ENCODE assay signal across 10 cellular contexts in genomic region chr10:100569687-100570517, GRCh38. TPM values are rescaled to one million over a fixed set of nuclear protein-coding genes. Genes with fewer than 3 reads are reported as not detected.
DNase-seq lines count a peak whose midpoint lies in the region; ATAC-seq, FAIRE-seq and TF ChIP-seq lines count a peak whose summit lies in the region.
"Had no signal": no experiment of that assay in that cellular context is flagged by ENCODE, and none has a peak within 500 bp of the region (broad histone marks: within the 10 kb centered on the region; RNA-seq: fewer than 3 reads in every experiment).

No MANE protein-coding gene starts in this region.

- in situ Hi-C loops in HepG2 (cut with HindIII; ENCODE audit: extremely low pct_ligation_motif_present, low pct_unique_long_range_greater_than_20kb) = no loop called here

- no peak overlapping the region for H2AFZ ChIP-seq in HepG2 (ENCODE audit: low read length)

- POLR2A ChIA-PET in HepG2 (lab: Yijun Ruan, JAX) (interaction anchor here (0.7 to 1.9 kb wide), 5 partner anchors 15 to 308 kb away, joined by 3 to 22 read pairs (median 6); partner anchors contain the start of gene HIF1AN), WTC11 (lab: Charles Lee) (interaction anchor here (0.5 to 1.3 kb wide), 5 partner anchors 16 to 309 kb away, joined by 3 to 7 read pairs (median 4); partner anchors contain the start of gene HIF1AN)

- TF ChIP-seq CTCF in HepG2 (CRISPR knock-in tag; IDR thresholded peaks at IDR 0.05) (peak; percentile 70), right lobe of liver (IDR thresholded peaks at IDR 0.05) (no peak), WTC11 (IDR thresholded peaks at IDR 0.05) (no peak; the same call in 1 of the 2 replicates), lower lobe of right lung (IDR thresholded peaks at IDR 0.05) (no peak)

- no peaks in the 10 kb centered on the region for H3K9me3 Mint-ChIP-seq in WTC11

- H3K4me1 Mint-ChIP-seq in WTC11 = no peaks in the 10 kb centered on the region
- H3K4me1 Mint-ChIP-seq: IgD-negative memory B cell had no signal

- peak overlapping the region; percentile 86 for H3K4me2 ChIP-seq in HepG2 (ENCODE audit: low read depth, low read length)

- BruUV-seq in HepG2 (replicated peaks; lab: Mats Ljungman, UMichigan) = no TSS peak

- H3K27me3 Mint-ChIP-seq in WTC11 (ENCODE audit: low read depth) = peaks cover 34% of the 10 kb centered on the region

- CTCF ChIA-PET in HepG2 (lab: Yijun Ruan, JAX; ENCODE audit: low intra/inter-chr PET ratio, low total read pairs) = interaction anchor here (1.1 kb wide), 1 partner anchor 307 kb away, joined by 3 read pairs; no protein-coding TSS in a partner anchor
- CTCF ChIA-PET in WTC11 (lab: Charles Lee) = interaction anchor here (0.6 to 4.5 kb wide), 70 partner anchors 9 to 448 kb away, joined by 3 to 85 read pairs (median 5); partner anchors contain the start of genes HIF1AN, PAX2, SEMA4G and SLF2

- peak overlapping the region; percentile 31; the same call in 1 of the 2 replicates for H3K9ac ChIP-seq in HepG2 (ENCODE audit: insufficient read depth, low read depth, low read length)

- no peaks in the 10 kb centered on the region for H3K36me3 Mint-ChIP-seq in WTC11
- H3K36me3 Mint-ChIP-seq: IgD-negative memory B cell had no signal

- H3K27me3 ChIP-seq in HepG2 (ENCODE audit: control insufficient read depth in 1 of 2, insufficient read depth in 2 of 2, low read length in 2 of 2) = peaks cover 2 to 36% of the 10 kb centered on the region in 2 experiments; a peak in 4 of 5 replicates
- no peaks in the 10 kb centered on the region for H3K27me3 ChIP-seq in right lobe of liver
- peaks cover 74% of the 10 kb centered on the region for H3K27me3 ChIP-seq in lower lobe of right lung (ENCODE audit: low read depth)

- H3K36me3 ChIP-seq in HepG2 (replicated peaks in 1 of 2; ENCODE audit: control insufficient read depth in 1 of 2, insufficient read depth in 2 of 2, low read length in 2 of 2) = no peaks in the 10 kb centered on the region
- no peaks in the 10 kb centered on the region for H3K36me3 ChIP-seq in right lobe of liver
- H3K36me3 ChIP-seq in lower lobe of right lung = no peaks in the 10 kb centered on the region

- no peak for FAIRE-seq in HepG2 (lab: Jason Lieb, UNC)

- intact Hi-C loops in HepG2 (cut with micrococcal nuclease; ENCODE audit: unreplicated experiment) (no loop called here), right lobe of liver (cut with DNase I) (loop anchor here (10.0 kb wide), 3 partner anchors 175 to 305 kb away; partner anchors contain the start of gene PAX2 (in 1 of the 2)), lower lobe of right lung (cut with DNase I) (no loop called here)

- ATAC-seq in HepG2 (peak; percentile 74), right lobe of liver (no peak), WTC11 (peak; percentile 82), lower lobe of right lung (no peak)

- no peak overlapping the region for H3K4me3 Mint-ChIP-seq in WTC11
- H3K4me3 Mint-ChIP-seq: IgD-negative memory B cell had no signal

- no peaks in the 10 kb centered on the region for H4K20me1 ChIP-seq in HepG2 (ENCODE audit: insufficient read depth, low read length)

- H3K4me3 ChIP-seq in HepG2 (replicated peaks in 1 of 3; ENCODE audit: insufficient read depth in 1 of 3, low read depth in 2 of 3, low read length in 3 of 3) (peak overlapping the region; percentile 58 to 72 (median 69)), right lobe of liver (no peak overlapping the region), lower lobe of right lung (no peak overlapping the region)

- no peaks in the 10 kb centered on the region for H3K9me3 ChIP-seq in HepG2 (ENCODE audit: low read length)
- H3K9me3 ChIP-seq in right lobe of liver = no peaks in the 10 kb centered on the region
- H3K9me3 ChIP-seq in lower lobe of right lung = no peaks in the 10 kb centered on the region

- peak; percentile 43 for DNase-seq in HepG2 (ENCODE audit: low spot score)
- DNase-seq in right lobe of liver = no peak
- DNase-seq in WTC11 (ENCODE audit: low spot score) = peak; percentile 62
- DNase-seq in islet precursor cell = peak; percentile 60
- DNase-seq in SIG-M5 (lab: John Stamatoyannopoulos, UW) = no peak
- DNase-seq in lower lobe of right lung = no peak
- no peak for DNase-seq in NCI-H2171 treated with DMSO at 0.1 percent for 48 hours (lab: John Stamatoyannopoulos, UW)
- no peak for DNase-seq in activated CD8-positive, alpha-beta memory T cell treated with anti-CD3 and anti-CD28 coated beads, Interleukin-2, amount 50 U/mL, for 4 hours

- no peak for TF ChIP-seq RAD21 in HepG2 (CRISPR knock-in tag; IDR thresholded peaks at IDR 0.05)

- H3K4me1 ChIP-seq in HepG2 (ENCODE audit: insufficient read depth, low read length) = peaks cover 26% of the 10 kb centered on the region
- H3K4me1 ChIP-seq in right lobe of liver = no peaks in the 10 kb centered on the region
- H3K4me1 ChIP-seq in lower lobe of right lung = no peaks in the 10 kb centered on the region

- no peaks in the 10 kb centered on the region for H3K79me2 ChIP-seq in HepG2 (ENCODE audit: insufficient read depth, low read length)

- TF ChIP-seq EP300 in HepG2 (IDR thresholded peaks at IDR 0.05; ENCODE audit: low read depth in 2 of 2, low read length in 2 of 2) (no peak), HepG2 (CRISPR knock-in tag; IDR thresholded peaks at IDR 0.05; ENCODE audit: borderline replicate concordance) (no peak)

- no peak for TF ChIP-seq POLR2A in HepG2 (IDR thresholded peaks at IDR 0.05; ENCODE audit: insufficient read depth in 1 of 2, low read depth in 2 of 2, low read length in 2 of 2)
- no peak for TF ChIP-seq POLR2A in right lobe of liver (IDR thresholded peaks at IDR 0.05)

- no peak overlapping the region for H3K27ac Mint-ChIP-seq in WTC11
- H3K27ac Mint-ChIP-seq: IgD-negative memory B cell had no signal

- 11% methylated on average over 24 of the region's 29 CpGs for WGBS in HepG2 (ENCODE audit: low lambda C conversion rate)
- WGBS in right lobe of liver (ENCODE audit: insufficient coverage, low coverage, low lambda C conversion rate, missing lambda C conversion rate) = 23% methylated on average over 22 of the region's 29 CpGs

- H3K27ac ChIP-seq in HepG2 (ENCODE audit: extremely low read length, insufficient read depth, low read length) (no peak overlapping the region), right lobe of liver (no peak overlapping the region), lower lobe of right lung (no peak overlapping the region)
- H3K27ac ChIP-seq: C4-2B had no signal

RNA-seq across cellular contexts. Expression of gene HIF1AN, which starts 34.2 kb away (rescaled TPM):
- 10.7 and 14.9 TPM in 2 replicates for total RNA-seq in HepG2 (2016; rRNA removed; fragmentation: Illumina TruSeq; extraction: Trizol)
- total RNA-seq in HepG2 (2016; cell fraction: cytosol; rRNA removed; fragmentation: Illumina TruSeq; extraction: Trizol; ENCODE audit: low read depth) = 1.8 and 3.2 TPM in 2 replicates
- 9.8 and 13.6 TPM in 2 replicates for total RNA-seq in HepG2 (2016; cell fraction: insoluble cytoplasmic fraction; rRNA removed; fragmentation: Illumina TruSeq; extraction: Trizol)
- 5.8 TPM in 2 replicates for total RNA-seq in HepG2 (2016; cell fraction: membrane; rRNA removed; fragmentation: Illumina TruSeq; extraction: Trizol)
- 13.2 and 14.7 TPM in 2 replicates for total RNA-seq in HepG2 (2016; cell fraction: nucleus; rRNA removed; fragmentation: Illumina TruSeq; extraction: Trizol)
- polyA plus RNA-seq in HepG2 (2011; rRNA removed) = 8.0 and 8.6 TPM in 2 replicates
- polyA plus RNA-seq in HepG2 (2011; cell fraction: cytosol; rRNA removed) = 4.9 and 6.1 TPM in 2 replicates
- 14.4 and 18.5 TPM in 2 replicates for polyA plus RNA-seq in HepG2 (2011; cell fraction: nucleus; rRNA removed)
- polyA plus RNA-seq in HepG2 (2012) = 23.1 and 33.4 TPM in 2 replicates
- polyA plus RNA-seq in HepG2 (2016; cell fraction: cytosol; fragmentation: Illumina TruSeq; extraction: Trizol; ENCODE audit: low read depth) = 3.9 TPM in 2 replicates
- 25.9 and 28.8 TPM in 2 replicates for polyA plus RNA-seq in HepG2 (2016; cell fraction: insoluble cytoplasmic fraction; fragmentation: Illumina TruSeq; extraction: Trizol; ENCODE audit: low read depth)
- 5.7 and 6.4 TPM in 2 replicates for polyA plus RNA-seq in HepG2 (2016; cell fraction: membrane; fragmentation: Illumina TruSeq; extraction: Trizol; ENCODE audit: low read depth)
- 26.1 and 28.9 TPM in 2 replicates for polyA plus RNA-seq in HepG2 (2016; cell fraction: nucleus; fragmentation: Illumina TruSeq; extraction: Trizol; ENCODE audit: insufficient read depth, low read depth)
- polyA minus RNA-seq in HepG2 (2011; rRNA and poly(A)+ RNA removed; ENCODE audit: low replicate concordance) = 22.3 TPM in 2 replicates
- 6.8 and 7.3 TPM in 2 replicates for polyA minus RNA-seq in HepG2 (2011; cell fraction: cytosol; rRNA and poly(A)+ RNA removed)
- 19.8 and 25.9 TPM in 2 replicates for polyA minus RNA-seq in HepG2 (2011; cell fraction: nucleus; rRNA and poly(A)+ RNA removed)
- total RNA-seq in right lobe of liver = 10 to 100 TPM in 3 of 6 experiments, 1 to 10 TPM in 3; 4.5 to 13.9 (median 11.3) TPM
- 49.9 to 58.3 TPM (median 53.9 TPM) in 3 replicates for total RNA-seq in WTC11 (2021)
- total RNA-seq in lower lobe of right lung = 35.6 TPM

RNA-seq across cellular contexts. Expression of gene NDUFB8, which starts 40.2 kb away (rescaled TPM):
- total RNA-seq in HepG2 (2016; rRNA removed; fragmentation: Illumina TruSeq; extraction: Trizol) (216 and 222 TPM in 2 replicates), right lobe of liver (100 to 1,000 TPM in 3 of 6 experiments, 10 to 100 TPM in 3; 93.6 to 125 (median 99.3) TPM), WTC11 (2021) (206 to 221 TPM (median 210 TPM) in 3 replicates), lower lobe of right lung (119 TPM)
- total RNA-seq in HepG2 (2016; cell fraction: cytosol; rRNA removed; fragmentation: Illumina TruSeq; extraction: Trizol; ENCODE audit: low read depth) = 214 and 229 TPM in 2 replicates
- 217 and 240 TPM in 2 replicates for total RNA-seq in HepG2 (2016; cell fraction: insoluble cytoplasmic fraction; rRNA removed; fragmentation: Illumina TruSeq; extraction: Trizol)
- 124 and 145 TPM in 2 replicates for total RNA-seq in HepG2 (2016; cell fraction: membrane; rRNA removed; fragmentation: Illumina TruSeq; extraction: Trizol)
- 85.9 and 90.2 TPM in 2 replicates for total RNA-seq in HepG2 (2016; cell fraction: nucleus; rRNA removed; fragmentation: Illumina TruSeq; extraction: Trizol)
- polyA plus RNA-seq in HepG2 (2011; rRNA removed) = 197 and 210 TPM in 2 replicates
- 254 and 343 TPM in 2 replicates for polyA plus RNA-seq in HepG2 (2011; cell fraction: cytosol; rRNA removed)
- polyA plus RNA-seq in HepG2 (2011; cell fraction: nucleus; rRNA removed) = 99.7 and 123 TPM in 2 replicates
- 111 and 145 TPM in 2 replicates for polyA plus RNA-seq in HepG2 (2012)
- polyA plus RNA-seq in HepG2 (2016; cell fraction: cytosol; fragmentation: Illumina TruSeq; extraction: Trizol; ENCODE audit: low read depth) = 227 and 238 TPM in 2 replicates
- polyA plus RNA-seq in HepG2 (2016; cell fraction: insoluble cytoplasmic fraction; fragmentation: Illumina TruSeq; extraction: Trizol; ENCODE audit: low read depth) = 243 and 299 TPM in 2 replicates
- 128 and 140 TPM in 2 replicates for polyA plus RNA-seq in HepG2 (2016; cell fraction: membrane; fragmentation: Illumina TruSeq; extraction: Trizol; ENCODE audit: low read depth)
- 156 and 175 TPM in 2 replicates for polyA plus RNA-seq in HepG2 (2016; cell fraction: nucleus; fragmentation: Illumina TruSeq; extraction: Trizol; ENCODE audit: insufficient read depth, low read depth)
- polyA minus RNA-seq in HepG2 (2011; rRNA and poly(A)+ RNA removed; ENCODE audit: low replicate concordance) = 152 and 277 TPM in 2 replicates
- 35.1 and 42.8 TPM in 2 replicates for polyA minus RNA-seq in HepG2 (2011; cell fraction: cytosol; rRNA and poly(A)+ RNA removed)
- 39.4 and 47.6 TPM in 2 replicates for polyA minus RNA-seq in HepG2 (2011; cell fraction: nucleus; rRNA and poly(A)+ RNA removed)

RNA-seq across cellular contexts. Expression of gene SEC31B, which starts 50.2 kb away (rescaled TPM):
- total RNA-seq in HepG2 (2016; rRNA removed; fragmentation: Illumina TruSeq; extraction: Trizol) (0.56 and 2.0 TPM in 2 replicates), right lobe of liver (1 to 10 TPM; 2.4 to 9.1 (median 4.7) TPM), WTC11 (2021) (6.4 to 7.9 TPM (median 6.7 TPM) in 3 replicates), lower lobe of right lung (16.0 TPM)
- total RNA-seq in HepG2 (2016; cell fraction: cytosol; rRNA removed; fragmentation: Illumina TruSeq; extraction: Trizol; ENCODE audit: low read depth) = 0.10 and 0.35 TPM in 2 replicates
- total RNA-seq in HepG2 (2016; cell fraction: insoluble cytoplasmic fraction; rRNA removed; fragmentation: Illumina TruSeq; extraction: Trizol) = 0.28 and 2.1 TPM in 2 replicates
- total RNA-seq in HepG2 (2016; cell fraction: membrane; rRNA removed; fragmentation: Illumina TruSeq; extraction: Trizol) = 0.41 and 0.43 TPM in 2 replicates
- 3.6 and 4.9 TPM in 2 replicates for total RNA-seq in HepG2 (2016; cell fraction: nucleus; rRNA removed; fragmentation: Illumina TruSeq; extraction: Trizol)
- 8.3 and 9.0 TPM in 2 replicates for polyA plus RNA-seq in HepG2 (2011; rRNA removed)
- polyA plus RNA-seq in HepG2 (2011; cell fraction: cytosol; rRNA removed) = 1.0 and 1.1 TPM in 2 replicates
- 61.2 and 63.8 TPM in 2 replicates for polyA plus RNA-seq in HepG2 (2011; cell fraction: nucleus; rRNA removed)
- polyA plus RNA-seq in HepG2 (2012) = 4.3 and 7.1 TPM in 2 replicates
- polyA plus RNA-seq in HepG2 (2016; cell fraction: cytosol; fragmentation: Illumina TruSeq; extraction: Trizol; ENCODE audit: low read depth) = 0.03 and 0.17 TPM in 2 replicates
- polyA plus RNA-seq in HepG2 (2016; cell fraction: insoluble cytoplasmic fraction; fragmentation: Illumina TruSeq; extraction: Trizol; ENCODE audit: low read depth) = 0.17 and 0.28 TPM in 2 replicates
- 0.06 TPM in 1 of 2 replicates, not detected in the other for polyA plus RNA-seq in HepG2 (2016; cell fraction: membrane; fragmentation: Illumina TruSeq; extraction: Trizol; ENCODE audit: low read depth)
- polyA plus RNA-seq in HepG2 (2016; cell fraction: nucleus; fragmentation: Illumina TruSeq; extraction: Trizol; ENCODE audit: insufficient read depth, low read depth) = 12.1 and 14.5 TPM in 2 replicates
- polyA minus RNA-seq in HepG2 (2011; rRNA and poly(A)+ RNA removed; ENCODE audit: low replicate concordance) = 5.4 and 6.4 TPM in 2 replicates
- polyA minus RNA-seq in HepG2 (2011; cell fraction: cytosol; rRNA and poly(A)+ RNA removed) = not detected in 2 replicates
- polyA minus RNA-seq in HepG2 (2011; cell fraction: nucleus; rRNA and poly(A)+ RNA removed) = 16.1 and 18.5 TPM in 2 replicates

Comparison
In these comparisons a context has a peak if more than half of its experiments do, and no peak if none do; other contexts are left out.
1. ATAC-seq: peak in HepG2 (single experiment) and WTC11 (single experiment); none in right lobe of liver (0 of 4) and lower lobe of right lung (0 of 2).
2. DNase-seq: peak in HepG2 (single experiment), WTC11 (single experiment) and islet precursor cell (single experiment); none in right lobe of liver (0 of 3), SIG-M5 (single experiment), lower lobe of right lung (single experiment), NCI-H2171 treated with DMSO at 0.1 percent for 48 hours (single experiment) and activated CD8-positive, alpha-beta memory T cell treated with anti-CD3 and anti-CD28 coated beads, Interleukin-2, amount 50 U/mL, for 4 hours (single experiment).
3. H3K4me3 ChIP-seq: peak in HepG2 (3 of 3); none in right lobe of liver (0 of 3) and lower lobe of right lung (single experiment).
4. intact Hi-C loops: an anchor here in right lobe of liver (10.0 kb wide); none called in HepG2 and lower lobe of right lung.
5. Of the 50 proteins assayed by ChIP-seq in both HepG2 and WTC11: peak only in HepG2: CTCF, FOXK1, GABPB1, HMGXB4, IRF2, TCF7 and 1 more; only in WTC11: ETV6 and SP1; in both: none; in neither: 40; mixed calls (peak in some experiments, not most) for 1.